6 cellular contexts compared by ENCODE assay signal in the genomic region with DNA sequence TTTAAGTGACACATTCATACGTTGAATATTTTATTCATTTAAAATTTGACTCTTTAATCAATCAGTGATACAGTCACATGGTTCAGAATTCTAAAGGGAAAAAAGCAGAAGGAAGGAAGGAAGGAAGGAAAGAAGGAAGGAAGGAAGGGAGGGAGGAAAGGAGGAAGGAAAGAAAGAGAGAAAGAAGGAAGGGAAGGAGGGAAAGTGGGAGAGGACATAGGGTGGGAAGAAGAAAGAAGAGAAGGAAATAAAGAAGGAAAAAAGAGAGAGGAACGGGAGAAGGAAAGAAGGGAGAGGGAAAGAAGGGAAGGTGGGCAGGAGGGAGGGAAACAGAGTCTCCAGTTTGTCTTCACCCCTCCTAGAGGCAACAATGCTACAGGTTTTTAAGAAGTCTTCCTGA.
"Had no signal": no experiment of that assay in that cellular context is flagged by ENCODE, and none has a peak within 500 bp of the region (broad histone marks: within the 10 kb centered on the region; RNA-seq: fewer than 3 reads in every experiment).

No MANE protein-coding gene starts in this region.

- H3K36me3 Mint-ChIP-seq: IgD-negative memory B cell had no signal

- H3K4me3 Mint-ChIP-seq: IgD-negative memory B cell had no signal

- ATAC-seq: HCT116 had no signal

- H3K27ac Mint-ChIP-seq: IgD-negative memory B cell had no signal

- H3K4me3 ChIP-seq: HAP-1 had no signal

- H3K4me1 Mint-ChIP-seq: IgD-negative memory B cell had no signal

- DNase-seq: GOT3, H7, KG1 had no signal

- H3K9me3 Mint-ChIP-seq: IgD-negative memory B cell had no signal

- H3K36me3 ChIP-seq: HAP-1 had no signal
